Comparison of ENCODE assay signal across 13 cellular contexts in genomic region chr2:235543126-235543750, GRCh38. TPM values are rescaled to one million over a fixed set of nuclear protein-coding genes. Genes with fewer than 3 reads are reported as not detected.
A peak's percentile ranks its signal among the peaks of the same experiment; 100 is the strongest.
DNase-seq lines count a peak whose midpoint lies in the region; ATAC-seq and TF ChIP-seq lines count a peak whose summit lies in the region.
"Had no signal": no experiment of that assay in that cellular context is flagged by ENCODE, and none has a peak within 500 bp of the region (broad histone marks: within the 10 kb centered on the region; RNA-seq: fewer than 3 reads in every experiment).

No MANE protein-coding gene starts in this region.

- H3K9me3 Mint-ChIP-seq in chondrocyte (ENCODE audit: low read depth), result no peaks in the 10 kb centered on the region
- H3K9me3 Mint-ChIP-seq: T-helper 2 cell treated with Interferon-gamma antibody and Interleukin-4, amounts not matched to agents 5 μg/mL and 100 μg/mL, for 36 hours had no signal

- no peaks in the 10 kb centered on the region for H3K36me3 Mint-ChIP-seq in chondrocyte (ENCODE audit: low read depth)
- H3K36me3 Mint-ChIP-seq: activated CD8-positive, alpha-beta memory T cell treated with anti-CD3 and anti-CD28 coated beads, Interleukin-2, amount 10 ng/mL, durations not matched to agents 7 days and 5 days had no signal

- H3K27ac Mint-ChIP-seq in chondrocyte (ENCODE audit: unreplicated experiment), result no peak overlapping the region
- H3K27ac Mint-ChIP-seq: activated CD8-positive, alpha-beta memory T cell treated with anti-CD3 and anti-CD28 coated beads, Interleukin-2, amount 10 ng/mL, durations not matched to agents 7 days and 5 days; T-helper 2 cell treated with Interferon-gamma antibody and Interleukin-4, amounts not matched to agents 5 μg/mL and 100 μg/mL, for 36 hours had no signal

- TF ChIP-seq CTCF in chondrocyte (IDR thresholded peaks at IDR 0.05), result no peak
- no peak for TF ChIP-seq CTCF in GM13976 (IDR thresholded peaks at IDR 0.05; ENCODE audit: borderline replicate concordance, control extremely low read depth, extremely low read depth, insufficient read depth, missing control alignments)

- H3K14ac ChIP-seq in neuronal stem cell (ENCODE audit: low read length), result no peak overlapping the region

- no peaks in the 10 kb centered on the region for H3K36me3 ChIP-seq in neuronal stem cell (replicated peaks in 1 of 2; ENCODE audit: control insufficient read depth in 2 of 2, insufficient read depth in 2 of 2, low read length in 2 of 2)

- no CpG with 5 or more reads among the region's 13 CpGs for WGBS in neuronal stem cell (ENCODE audit: extremely low coverage in 2 of 2, insufficient read length in 2 of 2, insufficient replicate concordance in 1 of 2), 2 donors

- H2BK120ac ChIP-seq in neuronal stem cell (ENCODE audit: low read depth, low read length), result no peak overlapping the region

- H3K4me3 ChIP-seq in neuronal stem cell (ENCODE audit: low read length in 2 of 2), result no peak overlapping the region

- peak; percentile 26 for DNase-seq in COLO668 (lab: John Stamatoyannopoulos, UW; ENCODE audit: unreplicated experiment)
- peak; percentile 31 for DNase-seq in HT1080 (ENCODE audit: low read depth)
- DNase-seq in chondrocyte (ENCODE audit: low spot score), result peak; percentile 55
- DNase-seq in neuronal stem cell (ENCODE audit: low spot score), result no peak
- DNase-seq in GM13976 (ENCODE audit: low spot score), result no peak
- DNase-seq: activated CD8-positive, alpha-beta memory T cell treated with anti-CD3 and anti-CD28 coated beads, Interleukin-2, amount 10 ng/mL, durations not matched to agents 7 days and 5 days; cortex of kidney; Karpas-422; NCI-H2081 treated with DMSO at 0.1 percent for 48 hours had no signal

- peaks cover 6% of the 10 kb centered on the region for H3K79me1 ChIP-seq in neuronal stem cell (ENCODE audit: low read depth, low read length)

- no peak overlapping the region for H3K4me2 ChIP-seq in neuronal stem cell (ENCODE audit: insufficient read depth, low read length, poor library complexity, severe bottlenecking)

- peak overlapping the region; percentile 27 for H3K18ac ChIP-seq in neuronal stem cell (ENCODE audit: low read length)

- no peak overlapping the region for H3K23ac ChIP-seq in neuronal stem cell (ENCODE audit: low read depth, low read length, poor library complexity)

- no peak overlapping the region for H3K27ac ChIP-seq in neuronal stem cell (replicated peaks; ENCODE audit: low read length)

- no peak overlapping the region for H2BK5ac ChIP-seq in neuronal stem cell (ENCODE audit: low read length)

- H3K9me3 ChIP-seq in neuronal stem cell (replicated peaks in 1 of 2; ENCODE audit: control insufficient read depth in 2 of 2, insufficient read depth in 1 of 2, low read depth in 1 of 2, low read length in 2 of 2), result no peaks in the 10 kb centered on the region

- H3K4me1 Mint-ChIP-seq in chondrocyte (ENCODE audit: low read depth), result peaks cover 4% of the 10 kb centered on the region
- H3K4me1 Mint-ChIP-seq: activated CD8-positive, alpha-beta memory T cell treated with anti-CD3 and anti-CD28 coated beads, Interleukin-2, amount 10 ng/mL, durations not matched to agents 7 days and 5 days had no signal

- no peak overlapping the region for H2AFZ ChIP-seq in neuronal stem cell (ENCODE audit: low read length)

- no peak overlapping the region for H3K4me3 Mint-ChIP-seq in chondrocyte (ENCODE audit: unreplicated experiment)
- H3K4me3 Mint-ChIP-seq: activated CD8-positive, alpha-beta memory T cell treated with anti-CD3 and anti-CD28 coated beads, Interleukin-2, amount 10 ng/mL, durations not matched to agents 7 days and 5 days; T-helper 2 cell treated with Interferon-gamma antibody and Interleukin-4, amounts not matched to agents 5 μg/mL and 100 μg/mL, for 36 hours had no signal

- in situ Hi-C loops in GM13976 (cut with MboI; ENCODE audit: low sequenced_read_pairs, unreplicated experiment), result no loop called here

- no peak overlapping the region for H4K8ac ChIP-seq in neuronal stem cell (ENCODE audit: low read depth, low read length)

- no peak overlapping the region for H4K91ac ChIP-seq in neuronal stem cell (ENCODE audit: low read depth, low read length, poor library complexity)

- H3K4ac ChIP-seq in neuronal stem cell (ENCODE audit: low read length), result no peak overlapping the region

- H2AK5ac ChIP-seq in neuronal stem cell (ENCODE audit: low read depth, low read length), result no peak overlapping the region

- no peaks in the 10 kb centered on the region for H3K27me3 Mint-ChIP-seq in chondrocyte (ENCODE audit: low read depth)
- H3K27me3 Mint-ChIP-seq: activated CD8-positive, alpha-beta memory T cell treated with anti-CD3 and anti-CD28 coated beads, Interleukin-2, amount 10 ng/mL, durations not matched to agents 7 days and 5 days had no signal

- H3K4me1 ChIP-seq in neuronal stem cell (ENCODE audit: control insufficient read depth in 2 of 2, insufficient read depth in 1 of 2, low read depth in 1 of 2, low read length in 2 of 2), result peaks cover 0 to 7% of the 10 kb centered on the region in 2 donors

- H3K9ac ChIP-seq in neuronal stem cell (ENCODE audit: low read depth, low read length, poor library complexity), result no peak overlapping the region

- ATAC-seq in HG03571 (IDR thresholded peaks at IDR 0.05; ENCODE audit: unreplicated experiment) (no peak), HG02885 (IDR thresholded peaks at IDR 0.05; ENCODE audit: poor library complexity, unreplicated experiment) (no peak), GM18502 (IDR thresholded peaks at IDR 0.05; ENCODE audit: poor library complexity, unreplicated experiment) (no peak)
- ATAC-seq: activated CD8-positive, alpha-beta memory T cell treated with anti-CD3 and anti-CD28 coated beads, Interleukin-2, amount 10 ng/mL, durations not matched to agents 7 days and 5 days had no signal

- no peak overlapping the region for H2BK12ac ChIP-seq in neuronal stem cell (ENCODE audit: low read length)

- H3K27me3 ChIP-seq in neuronal stem cell (ENCODE audit: control insufficient read depth in 3 of 3, insufficient read depth in 3 of 3, low read depth in 1 of 3, low read length in 3 of 3), result no peaks in the 10 kb centered on the region

- H2BK15ac ChIP-seq in neuronal stem cell (ENCODE audit: low read length), result no peak overlapping the region

RNA-seq across cellular contexts. Expression of gene AGAP1, which starts 49.4 kb away (rescaled TPM):
- 12.3 and 14.8 TPM in 2 replicates for total RNA-seq in HT1080 (2014; rRNA removed; shearing (Covaris generic))
- 8.4 and 11.5 TPM in 2 replicates for polyA plus RNA-seq in HT1080 (2015; cell fraction: cytosol; rRNA removed)
- 7.0 and 9.5 TPM in 2 replicates for polyA plus RNA-seq in HT1080 (2015; cell fraction: nucleus; rRNA removed)
- total RNA-seq in chondrocyte, result 35.5 to 46.7 TPM (median 39.0 TPM) in 3 replicates
- 18.3 TPM for polyA plus RNA-seq in neuronal stem cell (2013, experiment 1 of 2)
- 17.8 TPM for polyA plus RNA-seq in neuronal stem cell (2013, experiment 2 of 2)

Comparison
In these comparisons a context has a peak if more than half of its experiments do, and no peak if none do; other contexts are left out.
1. DNase-seq: peak in COLO668 (single experiment), HT1080 (single experiment) and chondrocyte (single experiment); none in neuronal stem cell (single experiment) and GM13976 (single experiment).